In the genomic region with DNA sequence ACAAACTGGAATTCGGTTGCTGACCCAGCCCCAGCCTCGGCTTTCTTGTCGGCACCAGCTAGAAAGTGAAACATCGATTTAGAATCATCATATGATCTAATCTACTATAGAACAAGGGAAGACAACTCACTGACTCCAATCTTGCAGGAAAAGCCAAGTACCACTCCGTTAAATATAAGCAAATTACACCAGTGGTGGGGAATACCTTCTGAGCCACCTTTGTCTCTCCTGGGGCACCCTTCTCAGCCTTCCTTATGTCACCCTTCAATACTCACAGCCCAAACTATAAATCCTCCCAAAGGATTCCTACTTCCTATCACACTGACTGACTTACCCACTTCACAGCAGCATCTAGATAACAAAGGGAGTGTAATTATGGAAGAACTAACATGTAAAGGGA, we compare ENCODE assay signal across 23 cellular contexts. TPM values are rescaled to one million over a fixed set of nuclear protein-coding genes. Genes with fewer than 3 reads are reported as not detected.
DNase-seq lines count a peak whose midpoint lies in the region; ATAC-seq lines count a peak whose summit lies in the region.
"Had no signal": no experiment of that assay in that cellular context is flagged by ENCODE, and none has a peak within 500 bp of the region (broad histone marks: within the 10 kb centered on the region; RNA-seq: fewer than 3 reads in every experiment).

No MANE protein-coding gene starts in this region.

- no peaks in the 10 kb centered on the region for H3K9me3 ChIP-seq in CD4-positive, alpha-beta memory T cell (ENCODE audit: control insufficient read depth in 1 of 2, low read length in 2 of 2)
- H3K9me3 ChIP-seq in mesenchymal stem cell (ENCODE audit: control insufficient read depth, low read length) = no peaks in the 10 kb centered on the region
- H3K9me3 ChIP-seq: adrenal gland, heart left ventricle, left ventricle myocardium inferior, neutrophil, uterus had no signal

- intact Hi-C loops in activated CD4-positive, alpha-beta T cell treated with anti-CD3 and anti-CD28 coated beads for 36 hours (cut with DNase I, micrococcal nuclease) = loop anchor here in 1 of 2 experiments (5.0 kb wide), 1 partner anchor 171 kb away; the partner anchor contains the start of gene SMIM29
- intact Hi-C loops in CD4-positive, alpha-beta memory T cell (cut with micrococcal nuclease) = no loop called here

- H3K27me3 ChIP-seq in CD4-positive, alpha-beta memory T cell (ENCODE audit: insufficient read depth, low read length) = no peaks in the 10 kb centered on the region
- no peaks in the 10 kb centered on the region for H3K27me3 ChIP-seq in mesenchymal stem cell (ENCODE audit: control insufficient read depth in 1 of 2, insufficient read depth in 1 of 2, low read length in 2 of 2)
- H3K27me3 ChIP-seq: adrenal gland, heart left ventricle, neutrophil, uterus had no signal

- no peak overlapping the region for H3K4me3 Mint-ChIP-seq in activated CD4-positive, alpha-beta T cell treated with anti-CD3 and anti-CD28 coated beads for 36 hours
- no peak overlapping the region for H3K4me3 Mint-ChIP-seq in CD4-positive, alpha-beta memory T cell
- H3K4me3 Mint-ChIP-seq in activated CD8-positive, alpha-beta T cell treated with anti-CD3 and anti-CD28 coated beads, Interleukin-2, amount 10 ng/mL, durations not matched to agents 7 days and 5 days = no peak overlapping the region
- H3K4me3 Mint-ChIP-seq: activated CD4-positive, alpha-beta T cell treated with anti-CD3 and anti-CD28 coated beads, Interleukin-2, amount 10 ng/mL, durations not matched to agents 7 days and 5 days had no signal

- POLR2A ChIA-PET in activated CD4-positive, alpha-beta T cell treated with anti-CD3 and anti-CD28 coated beads for 36 hours (lab: Charles Lee) = interaction anchor here (1.0 kb wide), 1 partner anchor 256 kb away, joined by 4 read pairs; no protein-coding TSS in a partner anchor
- POLR2A ChIA-PET in CD4-positive, alpha-beta memory T cell (lab: Charles Lee; ENCODE audit: partially characterized antibody) = interaction anchor here (1.2 kb wide), 1 partner anchor 169 kb away, joined by 3 read pairs; the partner anchor contains the start of gene SMIM29
- POLR2A ChIA-PET in activated CD8-positive, alpha-beta T cell treated with anti-CD3 and anti-CD28 coated beads, Interleukin-2, amount 10 ng/mL, durations not matched to agents 7 days and 5 days (lab: Charles Lee) = interaction anchor here (0.6 kb wide), 1 partner anchor 530 kb away, joined by 3 read pairs; no protein-coding TSS in a partner anchor

- H3K9ac ChIP-seq in mesenchymal stem cell (ENCODE audit: low read length) = peak overlapping the region; percentile 42

- H3K4me3 ChIP-seq in CD4-positive, alpha-beta memory T cell (ENCODE audit: low read length in 2 of 2) = no peak overlapping the region
- H3K4me3 ChIP-seq in mesenchymal stem cell (ENCODE audit: insufficient read depth in 1 of 2, low read depth in 1 of 2, low read length in 2 of 2) = no peak overlapping the region
- H3K4me3 ChIP-seq: adrenal gland, heart left ventricle, left ventricle myocardium inferior, uterus had no signal

- no peak overlapping the region for H3K4me2 ChIP-seq in mesenchymal stem cell (ENCODE audit: low read length, poor library complexity, severe bottlenecking)

- H3K27ac ChIP-seq in CD4-positive, alpha-beta memory T cell (ENCODE audit: low read depth, low read length) = no peak overlapping the region
- H3K27ac ChIP-seq in mesenchymal stem cell (ENCODE audit: low read length, poor library complexity, severe bottlenecking) = no peak overlapping the region
- H3K27ac ChIP-seq: heart left ventricle, left ventricle myocardium inferior, neutrophil, uterus had no signal

- no peak overlapping the region for H2BK12ac ChIP-seq in mesenchymal stem cell (ENCODE audit: low read length in 2 of 2)

- peaks cover 25% of the 10 kb centered on the region for H3K4me1 Mint-ChIP-seq in activated CD4-positive, alpha-beta T cell treated with anti-CD3 and anti-CD28 coated beads for 36 hours
- H3K4me1 Mint-ChIP-seq in CD4-positive, alpha-beta memory T cell = peaks cover 4 to 34% (median 15%) of the 10 kb centered on the region in 4 donors
- peaks cover 28% of the 10 kb centered on the region for H3K4me1 Mint-ChIP-seq in activated CD8-positive, alpha-beta T cell treated with anti-CD3 and anti-CD28 coated beads, Interleukin-2, amount 10 ng/mL, durations not matched to agents 7 days and 5 days (ENCODE audit: low read depth)

- peaks cover 61% of the 10 kb centered on the region for H3K36me3 ChIP-seq in CD4-positive, alpha-beta memory T cell (ENCODE audit: insufficient read depth, low read length)
- peaks cover 71 to 73% of the 10 kb centered on the region in 2 experiments for H3K36me3 ChIP-seq in mesenchymal stem cell (ENCODE audit: control insufficient read depth in 1 of 2, insufficient read depth in 2 of 2, low read depth in 1 of 2, low read length in 2 of 2)
- H3K36me3 ChIP-seq: uterus had no signal

- peaks cover 5% of the 10 kb centered on the region for H3K4me1 ChIP-seq in CD4-positive, alpha-beta memory T cell (ENCODE audit: insufficient read depth, low read length)
- H3K4me1 ChIP-seq in mesenchymal stem cell (ENCODE audit: control insufficient read depth, insufficient read depth, low read depth, low read length) = peaks cover 3% of the 10 kb centered on the region

- H4K8ac ChIP-seq in mesenchymal stem cell (ENCODE audit: low read length) = no peak overlapping the region

- H2BK15ac ChIP-seq in mesenchymal stem cell (ENCODE audit: low read depth, poor library complexity, severe bottlenecking) = no peak overlapping the region

- CTCF ChIA-PET in activated CD4-positive, alpha-beta T cell treated with anti-CD3 and anti-CD28 coated beads for 36 hours (lab: Charles Lee) = interaction anchor here (1.5 kb wide), 1 partner anchor 222 kb away, joined by 3 read pairs; no protein-coding TSS in a partner anchor
- CTCF ChIA-PET in CD4-positive, alpha-beta memory T cell (lab: Charles Lee; ENCODE audit: partially characterized antibody) = interaction anchor here (5.4 kb wide), 1 partner anchor 223 kb away, joined by 60 read pairs; no protein-coding TSS in a partner anchor
- CTCF ChIA-PET in activated CD8-positive, alpha-beta T cell treated with anti-CD3 and anti-CD28 coated beads, Interleukin-2, amount 10 ng/mL, durations not matched to agents 7 days and 5 days (lab: Charles Lee) = interaction anchor here (6.5 kb wide), 1 partner anchor 170 kb away, joined by 176 read pairs; the partner anchor contains the start of gene SMIM29

- H3K23ac ChIP-seq in mesenchymal stem cell (ENCODE audit: low read length in 2 of 2) = no peak overlapping the region

- H3K9me3 Mint-ChIP-seq in activated CD4-positive, alpha-beta T cell treated with anti-CD3 and anti-CD28 coated beads for 36 hours (ENCODE audit: low read depth) = no peaks in the 10 kb centered on the region
- H3K9me3 Mint-ChIP-seq in CD4-positive, alpha-beta memory T cell = no peaks in the 10 kb centered on the region
- no peaks in the 10 kb centered on the region for H3K9me3 Mint-ChIP-seq in activated CD8-positive, alpha-beta T cell treated with anti-CD3 and anti-CD28 coated beads, Interleukin-2, amount 10 ng/mL, durations not matched to agents 7 days and 5 days (ENCODE audit: insufficient read depth)
- H3K9me3 Mint-ChIP-seq: activated CD4-positive, alpha-beta T cell treated with anti-CD3 and anti-CD28 coated beads, Interleukin-2, amount 10 ng/mL, durations not matched to agents 7 days and 5 days had no signal

- DNase-seq in activated CD4-positive, alpha-beta T cell treated with anti-CD3 and anti-CD28 coated beads for 36 hours = no peak
- no peak for DNase-seq in activated CD4-positive, alpha-beta T cell treated with anti-CD3 and anti-CD28 coated beads for 4 hours
- no peak for DNase-seq in CD4-positive, alpha-beta memory T cell
- no peak for DNase-seq in activated CD8-positive, alpha-beta T cell treated with anti-CD3 and anti-CD28 coated beads, Interleukin-2, amount 10 ng/mL, durations not matched to agents 7 days and 5 days
- DNase-seq in mesenchymal stem cell = no peak
- no peak for DNase-seq in NCI-H187 (lab: John Stamatoyannopoulos, UW)
- DNase-seq in Kasumi-1 (lab: John Stamatoyannopoulos, UW) = no peak
- DNase-seq: activated CD4-positive, alpha-beta T cell treated with anti-CD3 and anti-CD28 coated beads, Interleukin-2, amount 10 ng/mL, durations not matched to agents 7 days and 5 days; adrenal gland; DMS 273 treated with DMSO at 0.1 percent for 48 hours; GOT3; heart left ventricle; KG1; left ventricle myocardium inferior; NCI-H187 treated with DMSO at 0.1 percent for 48 hours; NCI-H226; NCI-H774; stimulated activated CD4-positive, alpha-beta T cell treated with anti-CD3 and anti-CD28 coated beads, Interleukin-4, amount 100 ng/mL, for 4 hours; substantia nigra; uterus had no signal

- H2AFZ ChIP-seq in mesenchymal stem cell (ENCODE audit: low read depth, low read length) = no peak overlapping the region

- H2AK5ac ChIP-seq in mesenchymal stem cell (ENCODE audit: low read length, severe bottlenecking) = no peak overlapping the region

- 97% methylated on average over 5 of the region's 5 CpGs for WGBS in mesenchymal stem cell

- H3K79me1 ChIP-seq in mesenchymal stem cell (replicated peaks; ENCODE audit: low read length, poor library complexity, severe bottlenecking) = peaks cover 12% of the 10 kb centered on the region

- no peak overlapping the region for H4K91ac ChIP-seq in mesenchymal stem cell (ENCODE audit: low read length)

- peaks cover 71% of the 10 kb centered on the region for H3K36me3 Mint-ChIP-seq in activated CD4-positive, alpha-beta T cell treated with anti-CD3 and anti-CD28 coated beads for 36 hours (ENCODE audit: low read depth)
- peaks cover 45 to 63% of the 10 kb centered on the region in 2 donors for H3K36me3 Mint-ChIP-seq in CD4-positive, alpha-beta memory T cell
- H3K36me3 Mint-ChIP-seq in activated CD8-positive, alpha-beta T cell treated with anti-CD3 and anti-CD28 coated beads, Interleukin-2, amount 10 ng/mL, durations not matched to agents 7 days and 5 days (ENCODE audit: low read depth) = peaks cover 62% of the 10 kb centered on the region

- no peak overlapping the region for H3K4ac ChIP-seq in mesenchymal stem cell (ENCODE audit: low read depth in 1 of 2, low read length in 2 of 2)

- H2BK120ac ChIP-seq in mesenchymal stem cell (ENCODE audit: low read depth, low read length) = no peak overlapping the region

- no peaks in the 10 kb centered on the region for H3K27me3 Mint-ChIP-seq in activated CD4-positive, alpha-beta T cell treated with anti-CD3 and anti-CD28 coated beads for 36 hours
- no peaks in the 10 kb centered on the region for H3K27me3 Mint-ChIP-seq in CD4-positive, alpha-beta memory T cell
- H3K27me3 Mint-ChIP-seq in activated CD8-positive, alpha-beta T cell treated with anti-CD3 and anti-CD28 coated beads, Interleukin-2, amount 10 ng/mL, durations not matched to agents 7 days and 5 days (ENCODE audit: low read depth) = no peaks in the 10 kb centered on the region
- H3K27me3 Mint-ChIP-seq: activated CD4-positive, alpha-beta T cell treated with anti-CD3 and anti-CD28 coated beads, Interleukin-2, amount 10 ng/mL, durations not matched to agents 7 days and 5 days had no signal

- H2BK5ac ChIP-seq in mesenchymal stem cell (ENCODE audit: low read depth, low read length, poor library complexity, severe bottlenecking) = no peak overlapping the region

- no peak overlapping the region for H3K18ac ChIP-seq in mesenchymal stem cell (ENCODE audit: low read depth in 1 of 2, low read length in 2 of 2)

- ATAC-seq in activated CD4-positive, alpha-beta T cell treated with anti-CD3 and anti-CD28 coated beads for 36 hours = no peak
- ATAC-seq in activated CD8-positive, alpha-beta T cell treated with anti-CD3 and anti-CD28 coated beads, Interleukin-2, amount 10 ng/mL, durations not matched to agents 7 days and 5 days = no peak
- ATAC-seq in GM21528 (IDR thresholded peaks at IDR 0.05; ENCODE audit: low FRiP score, unreplicated experiment) = no peak
- ATAC-seq: heart left ventricle had no signal

- H3K14ac ChIP-seq in mesenchymal stem cell (ENCODE audit: low read length in 2 of 2) = no peak overlapping the region

- peak overlapping the region; percentile 34 for H3K27ac Mint-ChIP-seq in activated CD4-positive, alpha-beta T cell treated with anti-CD3 and anti-CD28 coated beads for 36 hours
- peak overlapping the region in 6 of 7 donors; percentile 2 to 89 (median 20) for H3K27ac Mint-ChIP-seq in CD4-positive, alpha-beta memory T cell
- H3K27ac Mint-ChIP-seq in activated CD8-positive, alpha-beta T cell treated with anti-CD3 and anti-CD28 coated beads, Interleukin-2, amount 10 ng/mL, durations not matched to agents 7 days and 5 days = peak overlapping the region; percentile 2
- H3K27ac Mint-ChIP-seq: activated CD4-positive, alpha-beta T cell treated with anti-CD3 and anti-CD28 coated beads, Interleukin-2, amount 10 ng/mL, durations not matched to agents 7 days and 5 days had no signal

RNA-seq across cellular contexts. Expression of gene RPS10, which starts 7.5 kb away (rescaled TPM):
- 1,000 to 10,000 TPM; 2,447 to 2,541 TPM for total RNA-seq in activated CD4-positive, alpha-beta T cell treated with anti-CD3 and anti-CD28 coated beads for 36 hours
- total RNA-seq in CD4-positive, alpha-beta memory T cell = 1,000 to 10,000 TPM; 2,689 to 2,757 TPM
- 1,000 to 10,000 TPM; 1,588 to 1,682 TPM for polyA plus RNA-seq in CD4-positive, alpha-beta memory T cell
- 1,000 to 10,000 TPM; 1,272 to 1,289 TPM for total RNA-seq in activated CD8-positive, alpha-beta T cell treated with anti-CD3 and anti-CD28 coated beads, Interleukin-2, amount 10 ng/mL, durations not matched to agents 7 days and 5 days
- polyA plus RNA-seq in mesenchymal stem cell (2013, experiment 1 of 2) = 1,582 TPM
- polyA plus RNA-seq in mesenchymal stem cell (2013, experiment 2 of 2) = 1,567 TPM

RNA-seq across cellular contexts. Expression of gene NUDT3, which starts 25.9 kb away (rescaled TPM):
- 10 to 100 TPM; 13.3 to 13.6 TPM for total RNA-seq in activated CD4-positive, alpha-beta T cell treated with anti-CD3 and anti-CD28 coated beads for 36 hours
- total RNA-seq in CD4-positive, alpha-beta memory T cell = 10 to 100 TPM; 25.9 TPM
- polyA plus RNA-seq in CD4-positive, alpha-beta memory T cell = 10 to 100 TPM in 1 of 2 donors, 1 to 10 TPM in 1; 7.0 to 10.2 TPM
- total RNA-seq in activated CD8-positive, alpha-beta T cell treated with anti-CD3 and anti-CD28 coated beads, Interleukin-2, amount 10 ng/mL, durations not matched to agents 7 days and 5 days = 10 to 100 TPM; 13.1 to 13.8 TPM
- polyA plus RNA-seq in mesenchymal stem cell (2013, experiment 1 of 2) = 20.5 TPM
- 20.3 TPM for polyA plus RNA-seq in mesenchymal stem cell (2013, experiment 2 of 2)

RNA-seq across cellular contexts. Expression of gene PACSIN1, which starts 47.5 kb away (rescaled TPM):
- under 1 TPM; 0.07 to 0.14 TPM for total RNA-seq in activated CD4-positive, alpha-beta T cell treated with anti-CD3 and anti-CD28 coated beads for 36 hours
- total RNA-seq in CD4-positive, alpha-beta memory T cell = 1 to 10 TPM; 2.0 to 2.3 TPM
- under 1 TPM in 1 of 2 donors, not detected in 1; 0.92 TPM for polyA plus RNA-seq in CD4-positive, alpha-beta memory T cell
- 1 to 10 TPM; 1.4 to 1.9 TPM for total RNA-seq in activated CD8-positive, alpha-beta T cell treated with anti-CD3 and anti-CD28 coated beads, Interleukin-2, amount 10 ng/mL, durations not matched to agents 7 days and 5 days
- 0.07 TPM for polyA plus RNA-seq in mesenchymal stem cell (2013, experiment 1 of 2)
- 0.03 TPM for polyA plus RNA-seq in mesenchymal stem cell (2013, experiment 2 of 2)
- total RNA-seq: bronchial epithelial cell had no signal
